32 cellular contexts compared by ENCODE assay signal in the genomic region with DNA sequence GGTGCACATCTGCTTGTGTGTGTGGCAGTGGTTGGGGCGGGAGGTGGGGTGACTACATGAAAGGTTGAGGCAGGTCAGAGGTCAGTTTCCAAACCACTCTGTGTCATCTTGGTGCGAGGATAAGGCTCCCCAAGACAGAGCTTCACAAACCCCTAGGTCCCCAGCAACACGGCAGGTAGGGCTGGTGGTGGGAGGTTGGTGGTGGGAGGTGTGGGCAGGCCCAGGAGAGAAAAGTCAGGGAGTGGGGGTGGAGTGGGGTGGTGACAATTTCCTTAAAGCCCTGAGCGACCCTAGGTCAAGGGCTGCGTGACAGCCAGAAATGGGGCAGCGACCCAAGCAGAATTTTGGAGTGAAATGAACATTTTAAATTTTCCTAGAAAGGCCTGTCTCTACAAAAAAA. TPM values are rescaled to one million over a fixed set of nuclear protein-coding genes. Genes with fewer than 3 reads are reported as not detected.
"Had no signal": no experiment of that assay in that cellular context is flagged by ENCODE, and none has a peak within 500 bp of the region (broad histone marks: within the 10 kb centered on the region; RNA-seq: fewer than 3 reads in every experiment).

No MANE protein-coding gene starts in this region.

- H3K4me2 ChIP-seq: hepatocyte had no signal

- H3K79me2 ChIP-seq: hepatocyte had no signal

- ATAC-seq: esophagus mucosa; gastrocnemius medialis; left lung; naive thymus-derived CD8-positive, alpha-beta T cell; psoas muscle; right cardiac atrium had no signal

- H3K9me3 Mint-ChIP-seq: endodermal cell; nephron progenitor cell; stimulated activated effector memory CD8-positive, alpha-beta T cell treated with anti-CD3 and anti-CD28 coated beads, Interleukin-12 subunit alpha, Interleukin-12 subunit beta, amount 100 ng/mL, for 72 hours had no signal

- H3K4me1 Mint-ChIP-seq: endodermal cell; stimulated activated effector memory CD8-positive, alpha-beta T cell treated with anti-CD3 and anti-CD28 coated beads, Interleukin-12 subunit alpha, Interleukin-12 subunit beta, amount 100 ng/mL, for 72 hours had no signal

- H3K9me3 ChIP-seq: gastrocnemius medialis, left lung, ovary, psoas muscle, sigmoid colon, stomach, thyroid gland had no signal

- H2AFZ ChIP-seq: hepatocyte had no signal

- H3K4me3 ChIP-seq: dorsolateral prefrontal cortex, gastrocnemius medialis, hepatocyte, left lung, ovary, psoas muscle, sigmoid colon, stomach, thyroid gland had no signal

- H3K4me3 Mint-ChIP-seq: endodermal cell; naive thymus-derived CD8-positive, alpha-beta T cell; nephron progenitor cell; stimulated activated effector memory CD8-positive, alpha-beta T cell treated with anti-CD3 and anti-CD28 coated beads, Interleukin-12 subunit alpha, Interleukin-12 subunit beta, amount 100 ng/mL, for 72 hours had no signal

- H3K27ac Mint-ChIP-seq: endodermal cell; naive thymus-derived CD8-positive, alpha-beta T cell; stimulated activated effector memory CD8-positive, alpha-beta T cell treated with anti-CD3 and anti-CD28 coated beads, Interleukin-12 subunit alpha, Interleukin-12 subunit beta, amount 100 ng/mL, for 72 hours had no signal

- H3K27me3 ChIP-seq: dorsolateral prefrontal cortex, gastrocnemius medialis, hepatocyte, left lung, ovary, sigmoid colon, stomach, thyroid gland had no signal

- H3K36me3 ChIP-seq: gastrocnemius medialis, left lung, ovary, sigmoid colon, stomach, thyroid gland had no signal

- H3K36me3 Mint-ChIP-seq: naive thymus-derived CD8-positive, alpha-beta T cell; stimulated activated effector memory CD8-positive, alpha-beta T cell treated with anti-CD3 and anti-CD28 coated beads, Interleukin-12 subunit alpha, Interleukin-12 subunit beta, amount 100 ng/mL, for 72 hours had no signal

- H3K4me1 ChIP-seq: gastrocnemius medialis, left lung, psoas muscle, sigmoid colon, stomach, thyroid gland had no signal

- DNase-seq: dorsolateral prefrontal cortex; effector CD8-positive, alpha-beta T cell; foreskin fibroblast; gastrocnemius medialis; kidney; left lung; mammary epithelial cell; naive thymus-derived CD8-positive, alpha-beta T cell; nucleus accumbens; ovary; psoas muscle; sigmoid colon; stimulated activated CD4-positive, alpha-beta T cell treated with anti-CD3 and anti-CD28 coated beads, Interleukin-4, amount 100 ng/mL, for 24 hours; stimulated activated naive CD4-positive, alpha-beta T cell treated with Interleukin-2 at 50 U/mL for 16 hours; stomach; thyroid gland; trophoblast cell had no signal

- H3K27ac ChIP-seq: dorsolateral prefrontal cortex, epithelial cell of prostate, gastrocnemius medialis, hepatocyte, left lung, ovary, psoas muscle, sigmoid colon, stomach, thyroid gland had no signal

- FAIRE-seq: kidney had no signal

RNA-seq across cellular contexts. Expression of a gene that starts 1.6 kb away (rescaled TPM):
- total RNA-seq: endodermal cell; esophagus mucosa; gastrocnemius medialis; glomerular endothelial cell; hepatocyte; kidney; left lung; mammary epithelial cell; mesenteric fat pad; myocyte; naive thymus-derived CD8-positive, alpha-beta T cell; ovary; psoas muscle; renal cortical epithelial cell; right cardiac atrium; sigmoid colon; skeletal muscle tissue; stomach; subcutaneous adipose tissue; temporal lobe; thyroid gland; urinary bladder had no signal
- polyA plus RNA-seq: hepatocyte; mammary epithelial cell; naive thymus-derived CD8-positive, alpha-beta T cell; ovary; psoas muscle; right cardiac atrium; sigmoid colon; stomach; urinary bladder had no signal
